Comparison of ENCODE assay signal across 17 cellular contexts in genomic region chrX:72101597-72102037, GRCh38. TPM values are rescaled to one million over a fixed set of nuclear protein-coding genes. Genes with fewer than 3 reads are reported as not detected.
DNase-seq lines count a peak whose midpoint lies in the region; ATAC-seq, FAIRE-seq and TF ChIP-seq lines count a peak whose summit lies in the region.
"Had no signal": no experiment of that assay in that cellular context is flagged by ENCODE, and none has a peak within 500 bp of the region (broad histone marks: within the 10 kb centered on the region; RNA-seq: fewer than 3 reads in every experiment).

No MANE protein-coding gene starts in this region.

- no peak overlapping the region for H2BK5ac ChIP-seq in mesendoderm (ENCODE audit: low read length)

- H3K27me3 Mint-ChIP-seq in activated CD4-positive, alpha-beta memory T cell treated with anti-CD3 and anti-CD28 coated beads for 36 hours = no peaks in the 10 kb centered on the region
- no peaks in the 10 kb centered on the region for H3K27me3 Mint-ChIP-seq in progenitor cell of endocrine pancreas

- no peaks in the 10 kb centered on the region for H3K36me3 ChIP-seq in BLaER1
- no peaks in the 10 kb centered on the region for H3K36me3 ChIP-seq in mesendoderm (ENCODE audit: control insufficient read depth, insufficient read depth, low read length)

- H4K8ac ChIP-seq in mesendoderm (ENCODE audit: low read depth, low read length) = no peak overlapping the region

- H3K9ac ChIP-seq in BLaER1 (no peak overlapping the region), mesendoderm (ENCODE audit: low read length) (no peak overlapping the region)
- H3K9ac ChIP-seq: SK-N-SH had no signal

- no peaks in the 10 kb centered on the region for H3K9me3 Mint-ChIP-seq in activated CD4-positive, alpha-beta memory T cell treated with anti-CD3 and anti-CD28 coated beads for 36 hours
- peaks cover 12% of the 10 kb centered on the region for H3K9me3 Mint-ChIP-seq in progenitor cell of endocrine pancreas (ENCODE audit: low read depth)
- H3K9me3 Mint-ChIP-seq: stimulated activated naive CD8-positive, alpha-beta T cell treated with anti-CD3 and anti-CD28 coated beads, Interleukin-15, Interleukin-2, amounts not matched to agents 100 ng/mL and 50 ng/mL, for 24 hours had no signal

- no peak for TF ChIP-seq CTCF in progenitor cell of endocrine pancreas (IDR thresholded peaks at IDR 0.05; ENCODE audit: unreplicated experiment)

- H4K5ac ChIP-seq in mesendoderm (ENCODE audit: low read length) = no peak overlapping the region

- H3K56ac ChIP-seq in mesendoderm (ENCODE audit: low read length) = no peak overlapping the region

- H3K27ac ChIP-seq in BLaER1 = no peak overlapping the region
- H3K27ac ChIP-seq in mesendoderm (ENCODE audit: low read depth, low read length) = no peak overlapping the region
- H3K27ac ChIP-seq in caudate nucleus (ENCODE audit: low read depth, low read length) = no peak overlapping the region

- H3K4me2 ChIP-seq in BLaER1 (peak overlapping the region; percentile 48), mesendoderm (ENCODE audit: low read length) (no peak overlapping the region)
- H3K4me2 ChIP-seq: SK-N-SH had no signal

- H3K9me3 ChIP-seq in BLaER1 = no peaks in the 10 kb centered on the region
- H3K9me3 ChIP-seq: BE2C, SK-N-SH had no signal

- no peak overlapping the region for H2AK5ac ChIP-seq in mesendoderm (ENCODE audit: low read length)

- H3K79me2 ChIP-seq in mesendoderm (ENCODE audit: control insufficient read depth, insufficient read depth, low read length) = no peaks in the 10 kb centered on the region

- H3K79me1 ChIP-seq in mesendoderm (ENCODE audit: low read length) = no peaks in the 10 kb centered on the region

- WGBS in mesendoderm (ENCODE audit: extremely low coverage, insufficient coverage, low lambda C conversion rate) = no CpG with 5 or more reads among the region's 4 CpGs

- H3K27me3 ChIP-seq in BLaER1 = peaks cover 76% of the 10 kb centered on the region
- H3K27me3 ChIP-seq in mesendoderm (ENCODE audit: insufficient read depth, low read length, poor library complexity) = no peaks in the 10 kb centered on the region
- H3K27me3 ChIP-seq: BE2C had no signal

- no peak overlapping the region for H2BK15ac ChIP-seq in mesendoderm (replicated peaks; ENCODE audit: low read depth)

- ATAC-seq in HG03097 (IDR thresholded peaks at IDR 0.05; ENCODE audit: low FRiP score, unreplicated experiment) = no peak
- ATAC-seq: HCT116 had no signal

- DNase-seq in GM12891 (ENCODE audit: insufficient read length, low spot score) (no peak), mesendoderm (peak; percentile 69), HCEC 1CT (no peak), caudate nucleus (lab: John Stamatoyannopoulos, UW) (no peak), progenitor cell of endocrine pancreas (ENCODE audit: low spot score, unreplicated experiment) (no peak)
- DNase-seq in activated CD4-positive, alpha-beta memory T cell treated with anti-CD3 and anti-CD28 coated beads for 36 hours = peak; percentile 20
- DNase-seq: BE2C, EL, hippocampal formation, mesenchymal stem cell, NCI-H187, SK-N-SH had no signal

- CTCF ChIA-PET in activated CD4-positive, alpha-beta memory T cell treated with anti-CD3 and anti-CD28 coated beads for 36 hours (lab: Charles Lee) = interaction anchor here (2.0 to 4.2 kb wide), 3 partner anchors 20 to 82 kb away, joined by 4 to 30 read pairs (median 19); no protein-coding TSS in a partner anchor

- no peak overlapping the region for H3K23ac ChIP-seq in mesendoderm (ENCODE audit: low read length)

- no peak for TF ChIP-seq POLR2A in GM12891 (IDR thresholded peaks at IDR 0.05; ENCODE audit: low read depth, low read length)

- H3K4me3 Mint-ChIP-seq in activated CD4-positive, alpha-beta memory T cell treated with anti-CD3 and anti-CD28 coated beads for 36 hours = peak overlapping the region; percentile 60
- H3K4me3 Mint-ChIP-seq in progenitor cell of endocrine pancreas (ENCODE audit: low read depth) = no peak overlapping the region

- H3K4me3 ChIP-seq in BLaER1 (no peak overlapping the region), mesendoderm (ENCODE audit: low read length) (no peak overlapping the region)

- peak overlapping the region; percentile 18 for H3K27ac Mint-ChIP-seq in activated CD4-positive, alpha-beta memory T cell treated with anti-CD3 and anti-CD28 coated beads for 36 hours
- H3K27ac Mint-ChIP-seq in progenitor cell of endocrine pancreas = no peak overlapping the region
- H3K27ac Mint-ChIP-seq: activated CD4-positive, alpha-beta T cell treated with anti-CD3 and anti-CD28 coated beads for 36 hours; stimulated activated naive CD8-positive, alpha-beta T cell treated with anti-CD3 and anti-CD28 coated beads, Interleukin-15, Interleukin-2, amounts not matched to agents 100 ng/mL and 50 ng/mL, for 24 hours had no signal

- intact Hi-C loops in activated CD4-positive, alpha-beta memory T cell treated with anti-CD3 and anti-CD28 coated beads for 36 hours (cut with micrococcal nuclease) = loop anchor here (5.0 kb wide), 1 partner anchor 79 kb away; no protein-coding TSS in a partner anchor

- H3K4me1 ChIP-seq in BLaER1 = peaks cover 17% of the 10 kb centered on the region
- H3K4me1 ChIP-seq in mesendoderm (ENCODE audit: control insufficient read depth, low read depth, low read length) = peaks cover 2% of the 10 kb centered on the region
- H3K4me1 ChIP-seq: BE2C had no signal

- H3K36me3 Mint-ChIP-seq in activated CD4-positive, alpha-beta memory T cell treated with anti-CD3 and anti-CD28 coated beads for 36 hours = no peaks in the 10 kb centered on the region
- peaks cover 3% of the 10 kb centered on the region for H3K36me3 Mint-ChIP-seq in progenitor cell of endocrine pancreas (ENCODE audit: insufficient read depth)

- POLR2A ChIA-PET in activated CD4-positive, alpha-beta memory T cell treated with anti-CD3 and anti-CD28 coated beads for 36 hours (lab: Charles Lee) = interaction anchor here (0.9 to 1.2 kb wide), 3 partner anchors 13 to 80 kb away, joined by 3 read pairs; partner anchors contain the start of gene PIN4

- peaks cover 62% of the 10 kb centered on the region for H3K4me1 Mint-ChIP-seq in activated CD4-positive, alpha-beta memory T cell treated with anti-CD3 and anti-CD28 coated beads for 36 hours (ENCODE audit: low read depth)
- peaks cover 2% of the 10 kb centered on the region for H3K4me1 Mint-ChIP-seq in progenitor cell of endocrine pancreas (ENCODE audit: low read depth)

- no peak overlapping the region for H3K18ac ChIP-seq in mesendoderm (ENCODE audit: low read length)

- peaks cover 39% of the 10 kb centered on the region; the same call in 1 of the 2 replicates for H4K20me1 ChIP-seq in BLaER1

- FAIRE-seq in GM12891 (lab: Jason Lieb, UNC) = peak; percentile 65

- H2BK120ac ChIP-seq in mesendoderm (ENCODE audit: low read depth, low read length) = no peak overlapping the region

- H3K4ac ChIP-seq in mesendoderm (ENCODE audit: low read depth, low read length) = no peak overlapping the region

TF ChIP-seq in GM12891, 5 proteins besides CTCF, POLR2A, EP300 and RAD21:
- TF ChIP-seq POU2F2 (IDR thresholded peaks at IDR 0.05; ENCODE audit: low read depth, low read length) (no peak), PAX5 (IDR thresholded peaks at IDR 0.05; ENCODE audit: insufficient read depth, low read length, severe bottlenecking) (no peak), POLR2AphosphoS5 (IDR thresholded peaks at IDR 0.05; ENCODE audit: low read depth, low read length) (no peak), TAF1 (IDR thresholded peaks at IDR 0.05; ENCODE audit: low read depth, low read length) (no peak), SPI1 (IDR thresholded peaks at IDR 0.05; ENCODE audit: low read depth, low read length) (no peak)
TF ChIP-seq in GM12891: peak in this region for 0.

RNA-seq across cellular contexts. Expression of gene RTL5, which starts 30.1 kb away (rescaled TPM):
- 0.37 TPM for polyA plus RNA-seq in GM12891 (2012; ENCODE audit: low read depth, missing spikeins)
- under 1 TPM; 0.76 to 0.92 TPM for total RNA-seq in activated CD4-positive, alpha-beta memory T cell treated with anti-CD3 and anti-CD28 coated beads for 36 hours
- polyA plus RNA-seq in mesendoderm (2013, experiment 1 of 2) = 2.7 TPM
- 2.7 TPM for polyA plus RNA-seq in mesendoderm (2013, experiment 2 of 2)
- 19.4 and 21.1 TPM in 2 replicates for total RNA-seq in progenitor cell of endocrine pancreas

Comparison
In these comparisons a context has a peak if more than half of its experiments do, and no peak if none do; other contexts are left out.
1. DNase-seq: peak in activated CD4-positive, alpha-beta memory T cell treated with anti-CD3 and anti-CD28 coated beads for 36 hours (single experiment) and mesendoderm (single experiment); none in GM12891 (single experiment), HCEC 1CT (single experiment), caudate nucleus (0 of 61) and progenitor cell of endocrine pancreas (single experiment).
2. RNA of gene RTL5, which starts 30.1 kb away (total RNA-seq): 19.4 to 21.1 TPM in progenitor cell of endocrine pancreas; 0.76 to 0.92 TPM in activated CD4-positive, alpha-beta memory T cell treated with anti-CD3 and anti-CD28 coated beads for 36 hours; every median in the first group is over 10 times any median in the second.